1 cellular context compared by ENCODE assay signal in the genomic region with DNA sequence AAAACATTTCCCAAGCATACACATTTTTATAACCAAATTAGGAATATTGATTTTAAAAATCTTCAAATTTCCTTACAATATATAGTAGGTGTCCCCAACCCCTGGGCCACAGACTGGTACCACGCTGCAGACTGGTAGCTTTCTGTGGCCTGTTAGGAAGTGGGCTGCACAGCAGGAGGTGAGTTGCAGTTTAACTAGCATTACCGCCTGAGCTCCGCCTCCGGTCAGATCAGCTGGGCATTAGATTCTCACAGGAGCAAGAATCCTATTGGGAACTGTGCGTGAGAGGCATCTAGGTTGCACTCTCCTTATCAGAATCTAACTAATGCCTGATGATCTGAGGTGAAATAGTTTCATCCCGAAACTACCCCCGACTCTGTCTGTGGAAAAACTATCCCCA.
TF ChIP-seq lines count a peak whose summit lies in the region.

No MANE protein-coding gene starts in this region.

TF ChIP-seq in GM23338, 12 proteins besides CTCF, POLR2A, EP300 and RAD21:
- TF ChIP-seq, protein P1, sequence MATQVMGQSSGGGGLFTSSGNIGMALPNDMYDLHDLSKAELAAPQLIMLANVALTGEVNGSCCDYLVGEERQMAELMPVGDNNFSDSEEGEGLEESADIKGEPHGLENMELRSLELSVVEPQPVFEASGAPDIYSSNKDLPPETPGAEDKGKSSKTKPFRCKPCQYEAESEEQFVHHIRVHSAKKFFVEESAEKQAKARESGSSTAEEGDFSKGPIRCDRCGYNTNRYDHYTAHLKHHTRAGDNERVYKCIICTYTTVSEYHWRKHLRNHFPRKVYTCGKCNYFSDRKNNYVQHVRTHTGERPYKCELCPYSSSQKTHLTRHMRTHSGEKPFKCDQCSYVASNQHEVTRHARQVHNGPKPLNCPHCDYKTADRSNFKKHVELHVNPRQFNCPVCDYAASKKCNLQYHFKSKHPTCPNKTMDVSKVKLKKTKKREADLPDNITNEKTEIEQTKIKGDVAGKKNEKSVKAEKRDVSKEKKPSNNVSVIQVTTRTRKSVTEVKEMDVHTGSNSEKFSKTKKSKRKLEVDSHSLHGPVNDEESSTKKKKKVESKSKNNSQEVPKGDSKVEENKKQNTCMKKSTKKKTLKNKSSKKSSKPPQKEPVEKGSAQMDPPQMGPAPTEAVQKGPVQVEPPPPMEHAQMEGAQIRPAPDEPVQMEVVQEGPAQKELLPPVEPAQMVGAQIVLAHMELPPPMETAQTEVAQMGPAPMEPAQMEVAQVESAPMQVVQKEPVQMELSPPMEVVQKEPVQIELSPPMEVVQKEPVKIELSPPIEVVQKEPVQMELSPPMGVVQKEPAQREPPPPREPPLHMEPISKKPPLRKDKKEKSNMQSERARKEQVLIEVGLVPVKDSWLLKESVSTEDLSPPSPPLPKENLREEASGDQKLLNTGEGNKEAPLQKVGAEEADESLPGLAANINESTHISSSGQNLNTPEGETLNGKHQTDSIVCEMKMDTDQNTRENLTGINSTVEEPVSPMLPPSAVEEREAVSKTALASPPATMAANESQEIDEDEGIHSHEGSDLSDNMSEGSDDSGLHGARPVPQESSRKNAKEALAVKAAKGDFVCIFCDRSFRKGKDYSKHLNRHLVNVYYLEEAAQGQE (IDR thresholded peaks at IDR 0.05; ENCODE audit: unreplicated experiment), result no peak
